8 cellular contexts compared by ENCODE assay signal in the genomic region with DNA sequence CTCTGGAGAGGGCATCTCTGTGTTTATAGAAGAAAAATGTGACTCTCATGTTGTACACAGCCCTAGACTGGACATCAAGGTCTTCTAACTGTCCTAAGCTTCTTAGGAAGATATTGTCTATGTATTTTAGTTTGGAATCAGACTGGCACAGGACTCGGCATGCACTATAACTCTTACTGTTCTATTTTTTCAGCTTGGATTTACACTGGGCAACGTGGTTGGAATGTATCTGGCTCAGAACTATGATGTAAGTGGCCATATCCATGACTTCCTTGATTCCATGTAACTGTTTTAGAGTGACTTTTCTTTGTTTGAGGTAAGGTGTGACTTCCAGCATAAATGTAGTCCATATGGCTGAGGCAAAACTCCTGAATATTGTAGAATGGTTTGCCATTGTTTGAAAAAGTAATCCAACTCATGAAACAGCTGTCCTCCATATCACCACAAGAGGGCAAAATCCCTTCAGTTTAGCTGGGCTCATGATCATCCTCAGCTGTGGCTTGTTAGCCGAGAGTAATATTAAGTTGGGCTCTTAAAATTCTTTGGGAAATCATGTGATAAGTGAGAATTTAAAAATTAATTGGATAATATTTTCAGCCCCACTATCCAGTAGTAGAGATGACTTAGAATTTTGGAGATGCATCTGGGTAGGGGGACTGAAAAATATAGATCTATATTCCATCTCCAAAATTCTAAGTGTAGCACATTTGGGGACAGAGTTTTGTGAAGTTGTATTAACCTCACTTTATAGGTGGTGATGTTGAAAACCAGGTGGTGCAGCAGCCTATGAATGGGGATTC. TPM values are rescaled to one million over a fixed set of nuclear protein-coding genes. Genes with fewer than 3 reads are reported as not detected.
DNase-seq lines count a peak whose midpoint lies in the region; ATAC-seq, FAIRE-seq and TF ChIP-seq lines count a peak whose summit lies in the region.

No MANE protein-coding gene starts in this region.

- DNase-seq in AG08395 (ENCODE audit: low spot score) (peak; percentile 75), GM13976 (ENCODE audit: low spot score) (peak; percentile 54), NCI-H2196 (lab: John Stamatoyannopoulos, UW; ENCODE audit: unreplicated experiment) (peak; percentile 52), astrocyte (ENCODE audit: low read depth) (peak; percentile 62), iPS-NIHi11 (ENCODE audit: low spot score) (peak; percentile 64), stromal cell of bone marrow (ENCODE audit: low read depth) (peak; percentile 65), ecto neural progenitor cell (ENCODE audit: low spot score) (no peak)

- H3K27ac Mint-ChIP-seq in astrocyte (ENCODE audit: unreplicated experiment) = no peak overlapping the region

- H3K4me2 ChIP-seq in astrocyte (ENCODE audit: low read length) = peak overlapping the region; percentile 68

- H3K79me2 ChIP-seq in astrocyte (ENCODE audit: insufficient read depth, low read length) = peaks cover 77% of the 10 kb centered on the region

- peak; percentile 78 for ATAC-seq in HG03025 (IDR thresholded peaks at IDR 0.05; ENCODE audit: low FRiP score, unreplicated experiment)

- no peaks in the 10 kb centered on the region for H3K9me3 ChIP-seq in astrocyte (ENCODE audit: insufficient read depth, low read depth, low read length)

- FAIRE-seq in astrocyte (lab: Jason Lieb, UNC) = peak; percentile 60

- H3K4me1 Mint-ChIP-seq in astrocyte (ENCODE audit: low read depth, unreplicated experiment) = peaks cover 33% of the 10 kb centered on the region

- H3K4me3 Mint-ChIP-seq in astrocyte (ENCODE audit: unreplicated experiment) = no peak overlapping the region

- H3K27ac ChIP-seq in astrocyte (ENCODE audit: low read depth, low read length) = peak overlapping the region; percentile 75

- H3K36me3 Mint-ChIP-seq in astrocyte (ENCODE audit: low read depth, unreplicated experiment) = peaks cover 1% of the 10 kb centered on the region

- no peak overlapping the region for H3K4me3 ChIP-seq in astrocyte (ENCODE audit: insufficient read depth, low read depth, low read length)

- H3K9me3 Mint-ChIP-seq in astrocyte (ENCODE audit: unreplicated experiment) = no peaks in the 10 kb centered on the region

- in situ Hi-C loops in GM13976 (cut with MboI; ENCODE audit: low sequenced_read_pairs, unreplicated experiment) = loop anchor here (25.0 kb wide), 1 partner anchor 385 kb away; no protein-coding TSS in a partner anchor

- no peaks in the 10 kb centered on the region for H3K27me3 ChIP-seq in astrocyte (ENCODE audit: insufficient read depth, low read length)

- TF ChIP-seq CTCF in GM13976 (IDR thresholded peaks at IDR 0.05; ENCODE audit: borderline replicate concordance, control extremely low read depth, extremely low read depth, insufficient read depth, missing control alignments) (peak; percentile 52), astrocyte (IDR thresholded peaks at IDR 0.05; ENCODE audit: insufficient read depth, low read depth, low read length) (peak; percentile 97)

- H3K9ac ChIP-seq in astrocyte (ENCODE audit: low read length) = peak overlapping the region; percentile 57

- peaks cover 29% of the 10 kb centered on the region for H3K4me1 ChIP-seq in astrocyte (ENCODE audit: insufficient read depth, low read length)

- no peak overlapping the region for H2AFZ ChIP-seq in astrocyte (ENCODE audit: low read depth, low read length)

- peaks cover 17% of the 10 kb centered on the region for H4K20me1 ChIP-seq in astrocyte (ENCODE audit: insufficient read depth, low read length)

- H3K27me3 Mint-ChIP-seq in astrocyte (ENCODE audit: low read depth, unreplicated experiment) = no peaks in the 10 kb centered on the region

- H3K36me3 ChIP-seq in astrocyte (ENCODE audit: insufficient read depth, low read length) = peaks cover 3% of the 10 kb centered on the region

RNA-seq across cellular contexts. Expression of a gene that starts 10.4 kb away (rescaled TPM):
- total RNA-seq in astrocyte = 28.1 and 29.7 TPM in 2 replicates

RNA-seq across cellular contexts. Expression of a gene that starts 55.2 kb away (rescaled TPM):
- total RNA-seq in astrocyte = 0.07 TPM in 1 of 2 replicates, not detected in the other
